In the genomic region with DNA sequence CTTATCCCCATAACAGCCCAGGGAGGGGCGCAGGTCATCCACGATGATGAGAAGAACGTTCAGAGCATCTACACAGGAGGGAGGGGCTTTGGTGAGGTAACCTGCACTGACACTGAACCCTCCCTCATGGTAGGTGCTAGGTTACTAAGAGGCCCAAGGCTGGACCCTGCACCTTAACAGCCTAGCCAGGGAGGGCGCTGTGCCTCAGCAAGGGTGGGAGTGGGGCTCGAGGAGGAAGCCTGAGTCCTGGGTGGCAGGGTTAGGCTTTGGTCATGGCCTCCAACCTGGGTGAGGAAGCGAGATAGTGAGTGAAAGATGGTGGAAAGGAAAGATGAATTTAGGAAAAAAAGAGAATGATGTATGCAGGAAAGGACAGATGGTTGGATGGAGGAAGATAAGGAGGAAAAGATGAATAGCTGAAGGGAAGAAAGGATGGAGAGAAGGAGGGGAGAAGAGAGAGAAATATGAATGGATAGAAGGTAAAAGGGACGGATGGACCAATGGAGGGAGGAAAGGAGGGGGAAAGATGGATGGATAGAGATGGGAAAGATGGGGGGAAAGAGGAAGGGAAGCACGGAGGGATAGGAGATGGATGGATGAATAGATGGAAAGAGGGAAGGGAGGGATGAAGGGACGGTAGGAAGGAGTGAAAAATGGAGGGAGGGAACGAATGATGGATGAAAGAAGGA, we compare ENCODE assay signal across 8 cellular contexts. TPM values are rescaled to one million over a fixed set of nuclear protein-coding genes. Genes with fewer than 3 reads are reported as not detected.
A peak's percentile ranks its signal among the peaks of the same experiment; 100 is the strongest.
DNase-seq lines count a peak whose midpoint lies in the region; ATAC-seq and TF ChIP-seq lines count a peak whose summit lies in the region.

No MANE protein-coding gene starts in this region.

- no peaks in the 10 kb centered on the region; the same call in 1 of the 2 replicates for H3K79me2 ChIP-seq in OCI-LY7 (ENCODE audit: insufficient read depth, low read depth, low read length)

- H3K27ac ChIP-seq in A673 (ENCODE audit: low read depth, low read length, poor library complexity, severe bottlenecking), result no peak overlapping the region
- H3K27ac ChIP-seq in OCI-LY7 (ENCODE audit: low read depth, low read length, poor library complexity, severe bottlenecking), result peak overlapping the region; percentile 76
- peak overlapping the region; percentile 83 to 94 (median 88) for H3K27ac ChIP-seq in sigmoid colon

- H3K27me3 ChIP-seq in A673 (replicated peaks; ENCODE audit: insufficient read depth, low read depth, low read length, poor library complexity) (no peaks in the 10 kb centered on the region), sigmoid colon (no peaks in the 10 kb centered on the region)

- H3K4me1 ChIP-seq in A673 (ENCODE audit: insufficient read depth, low read length, poor library complexity, severe bottlenecking), result no peaks in the 10 kb centered on the region
- H3K4me1 ChIP-seq in OCI-LY7 (ENCODE audit: insufficient read depth, low read length, poor library complexity, severe bottlenecking), result peaks cover 33% of the 10 kb centered on the region
- H3K4me1 ChIP-seq in sigmoid colon, result peaks cover 0 to 10% (median 2%) of the 10 kb centered on the region in 4 donors

- WGBS in sigmoid colon, 2 donors, result 34 to 54% methylated on average over 10 of the region's 10 CpGs

- intact Hi-C loops in A673 (cut with micrococcal nuclease; ENCODE audit: unreplicated experiment) (no loop called here), OCI-LY7 (cut with micrococcal nuclease; ENCODE audit: unreplicated experiment) (loop anchor here (2.0 kb wide), 1 partner anchor 34 kb away; no protein-coding TSS in a partner anchor), sigmoid colon (cut with DNase I) (loop anchor here (2.0 kb wide), 2 partner anchors 36 to 126 kb away; a partner anchor contains a TSS)

- peak; percentile 24 for DNase-seq in A673 (ENCODE audit: low spot score)
- DNase-seq in OCI-LY7 (ENCODE audit: low spot score), result peak; percentile 85
- peak; percentile 37 for DNase-seq in activated T-helper 9 cell treated with anti-CD3 and anti-CD28 coated beads, Interleukin-2, amount 50 U/mL, for 16 hours (ENCODE audit: low read depth)
- peak; percentile 18 for DNase-seq in glomerular visceral epithelial cell (ENCODE audit: extremely low spot score)
- no peak for DNase-seq in sigmoid colon
- no peak for DNase-seq in mucosa of gallbladder (ENCODE audit: low spot score)

- TF ChIP-seq POLR2A in sigmoid colon (IDR thresholded peaks at IDR 0.05), result no peak

- H3K4me2 ChIP-seq in OCI-LY7 (ENCODE audit: low read length), result peak overlapping the region; percentile 75

- TF ChIP-seq CTCF in A673 (conservative IDR thresholded peaks at IDR 0.05; ENCODE audit: low read depth, low read length) (peak; percentile 43; the same call in 1 of the 2 replicates), OCI-LY7 (conservative IDR thresholded peaks at IDR 0.05; ENCODE audit: low read length) (peak; percentile 76), sigmoid colon (IDR thresholded peaks at IDR 0.05) (no peak)

- peak overlapping the region; percentile 54 for H3K4me3 ChIP-seq in A673 (ENCODE audit: low read depth, low read length, poor library complexity, severe bottlenecking)
- peak overlapping the region; percentile 89 for H3K4me3 ChIP-seq in OCI-LY7 (ENCODE audit: low read depth, low read length, poor library complexity, severe bottlenecking)
- H3K4me3 ChIP-seq in sigmoid colon, result peak overlapping the region; percentile 65 to 69 (median 68)

- H2AFZ ChIP-seq in OCI-LY7 (ENCODE audit: low read length), result no peak overlapping the region

- no peak for TF ChIP-seq EP300 in sigmoid colon (IDR thresholded peaks at IDR 0.05)

- H3K9me3 ChIP-seq in A673 (ENCODE audit: low read depth, low read length, poor library complexity, severe bottlenecking) (no peaks in the 10 kb centered on the region), OCI-LY7 (ENCODE audit: low read length) (no peaks in the 10 kb centered on the region), sigmoid colon (no peaks in the 10 kb centered on the region)

- H4K20me1 ChIP-seq in OCI-LY7 (ENCODE audit: insufficient read depth, low read length), result no peaks in the 10 kb centered on the region

- ATAC-seq in GM18511 (IDR thresholded peaks at IDR 0.05; ENCODE audit: unreplicated experiment) (peak; percentile 47), HG03095 (IDR thresholded peaks at IDR 0.05; ENCODE audit: unreplicated experiment) (peak; percentile 42)

- H3K36me3 ChIP-seq in A673 (ENCODE audit: insufficient read depth, low read length, poor library complexity, severe bottlenecking), result peaks cover 6% of the 10 kb centered on the region
- H3K36me3 ChIP-seq in OCI-LY7 (ENCODE audit: insufficient read depth, low read length), result peaks cover 35% of the 10 kb centered on the region
- peaks cover 0 to 25% (median 0%) of the 10 kb centered on the region in 4 donors for H3K36me3 ChIP-seq in sigmoid colon

- BruUV-seq in A673 (replicated peaks; lab: Mats Ljungman, UMichigan) (TSS peak; percentile 65), OCI-LY7 (replicated peaks; lab: Mats Ljungman, UMichigan) (TSS peak; percentile 75)

- H3K9me2 ChIP-seq in OCI-LY7 (ENCODE audit: insufficient read depth, low read length), result no peaks in the 10 kb centered on the region

- POLR2A ChIA-PET in A673 (lab: Charles Lee; ENCODE audit: low non-redundant PET) (no interaction called here), OCI-LY7 (lab: Charles Lee) (interaction anchor here (0.9 to 2.6 kb wide), 3 partner anchors 18 to 1006 kb away, joined by 3 to 16 read pairs (median 3); a partner anchor contains a TSS)

- CTCF ChIA-PET in A673 (lab: Charles Lee) (no interaction called here), OCI-LY7 (lab: Charles Lee; ENCODE audit: unreplicated experiment) (interaction anchor here (0.6 to 1.0 kb wide), 3 partner anchors 11 to 35 kb away, joined by 3 to 5 read pairs (median 3); no protein-coding TSS in a partner anchor)

RNA-seq across cellular contexts. Expression of a gene that starts 0.7 kb away (rescaled TPM):
- 42.0 and 50.7 TPM in 2 replicates for total RNA-seq in A673 (2021)
- total RNA-seq in OCI-LY7 (2014; rRNA removed; shearing (Covaris generic)), result 25.6 and 44.0 TPM in 2 replicates
- 65.8 and 71.7 TPM in 2 replicates for total RNA-seq in OCI-LY7 (2022)
- 10 to 100 TPM; 71.3 to 97.2 (median 89.9) TPM for total RNA-seq in sigmoid colon
- 10 to 100 TPM; 31.3 to 49.7 (median 43.8) TPM for polyA plus RNA-seq in sigmoid colon
- total RNA-seq in mucosa of gallbladder, result 55.4 TPM

RNA-seq across cellular contexts. Expression of a gene that starts 36.4 kb away (rescaled TPM):
- total RNA-seq in A673 (2021), result 13.8 and 15.3 TPM in 2 replicates
- 13.0 and 19.2 TPM in 2 replicates for total RNA-seq in OCI-LY7 (2014; rRNA removed; shearing (Covaris generic))
- 21.2 and 22.9 TPM in 2 replicates for total RNA-seq in OCI-LY7 (2022)
- 10 to 100 TPM in 3 of 4 donors, 1 to 10 TPM in 1; 8.7 to 14.4 (median 11.9) TPM for total RNA-seq in sigmoid colon
- 10 to 100 TPM; 31.2 to 43.0 (median 34.2) TPM for polyA plus RNA-seq in sigmoid colon
- total RNA-seq in mucosa of gallbladder, result 18.6 TPM

RNA-seq across cellular contexts. Expression of a gene that starts 45.4 kb away (rescaled TPM):
- total RNA-seq in A673 (2021) (not detected in 2 replicates), OCI-LY7 (2022) (not detected in 2 replicates), sigmoid colon (not detected), mucosa of gallbladder (not detected)
- not detected in 2 replicates for total RNA-seq in OCI-LY7 (2014; rRNA removed; shearing (Covaris generic))
- not detected for polyA plus RNA-seq in sigmoid colon

Comparison
In these comparisons a context has a peak if more than half of its experiments do, and no peak if none do; other contexts are left out.
1. DNase-seq: peak in A673 (single experiment), OCI-LY7 (single experiment), activated T-helper 9 cell treated with anti-CD3 and anti-CD28 coated beads, Interleukin-2, amount 50 U/mL, for 16 hours (single experiment) and glomerular visceral epithelial cell (single experiment); none in sigmoid colon (single experiment) and mucosa of gallbladder (single experiment).
2. CTCF ChIP-seq: peak in A673 (single experiment) and OCI-LY7 (single experiment); none in sigmoid colon (0 of 4).
3. Peak in every context shown above with its lines, with median percentiles within 50 percentile points of each other: H3K4me3 ChIP-seq.